ENCODE assay signal across 11 cellular contexts in the genomic region with DNA sequence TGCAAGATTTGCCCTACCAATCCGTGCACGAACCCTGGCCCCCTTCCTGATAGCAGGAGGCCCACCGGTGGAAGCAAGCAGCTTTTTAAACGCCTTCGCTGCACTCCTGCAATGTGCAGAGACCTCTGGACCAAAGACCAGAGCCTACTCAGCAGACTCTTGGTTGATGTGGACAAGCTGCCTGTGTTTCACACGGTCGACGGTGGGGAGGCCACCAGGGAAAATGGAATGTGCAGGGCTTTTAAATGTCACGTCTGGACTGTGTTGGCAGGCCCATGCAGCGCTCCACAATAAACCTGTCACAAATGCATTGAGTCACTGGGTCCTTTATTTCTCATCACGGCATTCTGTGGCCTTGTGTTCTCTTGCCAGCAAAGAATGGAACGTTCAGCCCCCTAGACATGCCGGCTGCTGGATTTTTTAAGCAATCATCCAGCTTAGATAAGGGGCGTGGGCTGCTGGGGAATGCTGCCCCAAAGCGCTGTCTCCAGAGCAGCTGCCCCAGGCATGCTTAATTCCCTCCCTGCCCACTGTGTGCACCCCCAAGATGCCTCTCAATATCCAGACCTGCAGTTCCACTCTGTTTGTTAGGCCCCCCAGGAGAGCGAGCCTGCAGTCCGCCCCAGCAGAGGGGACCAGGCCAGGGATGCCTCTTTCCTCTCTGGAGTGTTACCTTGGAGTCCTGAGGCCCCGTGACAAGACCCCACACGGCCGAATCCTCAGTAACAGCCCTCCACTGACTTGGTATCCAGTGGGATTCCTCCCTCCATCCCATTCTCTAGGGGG.
DNase-seq lines count a peak whose midpoint lies in the region; ATAC-seq and TF ChIP-seq lines count a peak whose summit lies in the region.
"Had no signal": no experiment of that assay in that cellular context is flagged by ENCODE, and none has a peak within 500 bp of the region (broad histone marks: within the 10 kb centered on the region; RNA-seq: fewer than 3 reads in every experiment).

No MANE protein-coding gene starts in this region.

- POLR2A ChIA-PET in IMR-90 (lab: Charles Lee; ENCODE audit: unreplicated experiment), result no interaction called here

- H2AK9ac ChIP-seq in IMR-90 (replicated peaks; ENCODE audit: low read depth, low read length, poor library complexity), result no peak overlapping the region

- H2BK20ac ChIP-seq in IMR-90 (ENCODE audit: low read depth, low read length), result no peak overlapping the region

- DNase-seq in IMR-90 (no peak), epidermal melanocyte (ENCODE audit: insufficient read length, low spot score) (peak; percentile 57), mesenchymal stem cell (peak; percentile 76), tibial nerve (ENCODE audit: low spot score in 2 of 2) (no peak), ACHN (no peak), GF-D8 (lab: John Stamatoyannopoulos, UW) (no peak)
- DNase-seq: activated CD8-positive, alpha-beta T cell treated with anti-CD3 and anti-CD28 coated beads for 36 hours; activated naive CD4-positive, alpha-beta T cell treated with anti-CD3 and anti-CD28 coated beads for 36 hours; gastrocnemius medialis had no signal

- H4K91ac ChIP-seq in IMR-90 (ENCODE audit: insufficient read depth, low read depth, low read length), result no peak overlapping the region
- no peak overlapping the region for H4K91ac ChIP-seq in mesenchymal stem cell (ENCODE audit: low read length)

- peaks cover 4% of the 10 kb centered on the region; the same call in 1 of the 2 replicates for H3K36me3 ChIP-seq in IMR-90 (ENCODE audit: control insufficient read depth, insufficient read depth, low read length)
- peaks cover 5 to 15% of the 10 kb centered on the region in 2 experiments for H3K36me3 ChIP-seq in mesenchymal stem cell (ENCODE audit: control insufficient read depth in 1 of 2, insufficient read depth in 2 of 2, low read depth in 1 of 2, low read length in 2 of 2)
- H3K36me3 ChIP-seq in tibial nerve, result peaks cover 0 to 6% (median 0%) of the 10 kb centered on the region in 3 donors
- H3K36me3 ChIP-seq: gastrocnemius medialis had no signal

- H3K79me1 ChIP-seq in IMR-90 (ENCODE audit: low read depth in 1 of 2, low read length in 2 of 2) (peaks cover 0 to 4% of the 10 kb centered on the region in 2 experiments; a peak in 1 of 4 replicates), mesenchymal stem cell (replicated peaks; ENCODE audit: low read length, poor library complexity, severe bottlenecking) (peaks cover 2% of the 10 kb centered on the region)

- H3K4me2 ChIP-seq in IMR-90 (ENCODE audit: low read depth, low read length) (peak overlapping the region; percentile 0; the same call in 1 of the 2 replicates), mesenchymal stem cell (ENCODE audit: low read length, poor library complexity, severe bottlenecking) (no peak overlapping the region)

- WGBS in IMR-90 (ENCODE audit: extremely low coverage in 2 of 2, insufficient read length in 1 of 2), 2 experiments, result 22% methylated on average over 6 of the region's 20 CpGs; no CpG with 5 or more reads in 1 of the 2 experiments
- WGBS in mesenchymal stem cell, result 37% methylated on average over 20 of the region's 20 CpGs
- 39 to 48% methylated on average over 20 of the region's 20 CpGs for WGBS in tibial nerve, 2 donors

- CTCF ChIA-PET in IMR-90 (lab: Yijun Ruan, JAX), result no interaction called here

- TF ChIP-seq CTCF in IMR-90 (conservative IDR thresholded peaks at IDR 0.05; ENCODE audit: low read depth, low read length) (no peak), tibial nerve (IDR thresholded peaks at IDR 0.05) (no peak)

- H3K4ac ChIP-seq in IMR-90 (ENCODE audit: low read depth, low read length) (no peak overlapping the region), mesenchymal stem cell (ENCODE audit: low read depth in 1 of 2, low read length in 2 of 2) (peak overlapping the region in 1 of 2 experiments; percentile 13)

- H4K5ac ChIP-seq in IMR-90 (ENCODE audit: low read depth, low read length), result no peak overlapping the region

- H2BK15ac ChIP-seq in IMR-90 (ENCODE audit: low read depth, low read length) (no peak overlapping the region), mesenchymal stem cell (ENCODE audit: low read depth, poor library complexity, severe bottlenecking) (no peak overlapping the region)

- no peak overlapping the region for H3K14ac ChIP-seq in IMR-90 (replicated peaks; ENCODE audit: low read depth, low read length)
- no peak overlapping the region for H3K14ac ChIP-seq in mesenchymal stem cell (ENCODE audit: low read length in 2 of 2)

- in situ Hi-C loops in IMR-90 (cut with MboI; ENCODE audit: low sequenced_read_pairs), result no loop called here
- in situ Hi-C loops in ACHN (cut with HindIII; ENCODE audit: low pct_ligation_motif_present, low pct_unique_long_range_greater_than_20kb, low sequenced_read_pairs), result no loop called here

- peak in 1 of 2 donors; percentile 23 for TF ChIP-seq EP300 in tibial nerve (IDR thresholded peaks at IDR 0.05)

- H2AFZ ChIP-seq in IMR-90 (replicated peaks; ENCODE audit: low read length, poor library complexity) (no peak overlapping the region), mesenchymal stem cell (ENCODE audit: low read depth, low read length) (no peak overlapping the region)

- H3K9ac ChIP-seq in IMR-90 (ENCODE audit: low read depth, low read length), result no peak overlapping the region
- no peak overlapping the region for H3K9ac ChIP-seq in mesenchymal stem cell (ENCODE audit: low read length)

- H3K23ac ChIP-seq in IMR-90 (ENCODE audit: low read depth, low read length) (no peak overlapping the region), mesenchymal stem cell (ENCODE audit: low read length in 2 of 2) (no peak overlapping the region)

- BruUV-seq in IMR-90 (replicated peaks; lab: Mats Ljungman, UMichigan), result no TSS peak

- H2BK5ac ChIP-seq in IMR-90 (ENCODE audit: low read depth, low read length, poor library complexity, severe bottlenecking) (no peak overlapping the region), mesenchymal stem cell (ENCODE audit: low read depth, low read length, poor library complexity, severe bottlenecking) (no peak overlapping the region)

- intact Hi-C loops in IMR-90 (cut with micrococcal nuclease), result no loop called here

- H4K20me1 ChIP-seq in IMR-90 (ENCODE audit: insufficient read depth, low read length), result no peaks in the 10 kb centered on the region

- no peak for TF ChIP-seq POLR2A in IMR-90 (IDR thresholded peaks at IDR 0.05; ENCODE audit: low read depth, low read length)
- no peak for TF ChIP-seq POLR2A in tibial nerve (IDR thresholded peaks at IDR 0.05)

- ATAC-seq in IMR-90 (ENCODE audit: low read depth) (peak; percentile 65), HG02678 (IDR thresholded peaks at IDR 0.05; ENCODE audit: unreplicated experiment) (no peak), HG02763 (IDR thresholded peaks at IDR 0.05; ENCODE audit: unreplicated experiment) (no peak)
- ATAC-seq: activated CD8-positive, alpha-beta T cell treated with anti-CD3 and anti-CD28 coated beads for 36 hours; gastrocnemius medialis had no signal

- H3K4me1 ChIP-seq in IMR-90 (ENCODE audit: control insufficient read depth, insufficient read depth, low read length) (peaks cover 14% of the 10 kb centered on the region), mesenchymal stem cell (ENCODE audit: control insufficient read depth, insufficient read depth, low read depth, low read length) (peaks cover 15% of the 10 kb centered on the region), tibial nerve (peaks cover 0 to 33% (median 12%) of the 10 kb centered on the region in 4 donors)

- H3K27me3 ChIP-seq in IMR-90 (ENCODE audit: control insufficient read depth, insufficient read depth, low read length), result no peaks in the 10 kb centered on the region
- H3K27me3 ChIP-seq in mesenchymal stem cell (ENCODE audit: control insufficient read depth in 1 of 2, insufficient read depth in 1 of 2, low read length in 2 of 2), result no peaks in the 10 kb centered on the region
- no peaks in the 10 kb centered on the region for H3K27me3 ChIP-seq in tibial nerve
- H3K27me3 ChIP-seq: gastrocnemius medialis had no signal

- no peak overlapping the region for H3K27ac ChIP-seq in IMR-90 (ENCODE audit: insufficient read depth, low read length)
- no peak overlapping the region for H3K27ac ChIP-seq in mesenchymal stem cell (ENCODE audit: low read length, poor library complexity, severe bottlenecking)
- H3K27ac ChIP-seq in tibial nerve, result peak overlapping the region in 3 of 4 donors; percentile 24 to 71 (median 67)
- H3K27ac ChIP-seq: gastrocnemius medialis had no signal

- H3K9me1 ChIP-seq in IMR-90 (ENCODE audit: insufficient read depth, low read length), result peaks cover 6% of the 10 kb centered on the region; the same call in 1 of the 2 replicates

- H3K18ac ChIP-seq in IMR-90 (ENCODE audit: low read depth, low read length), result no peak overlapping the region
- no peak overlapping the region for H3K18ac ChIP-seq in mesenchymal stem cell (ENCODE audit: low read depth in 1 of 2, low read length in 2 of 2)

- dilution Hi-C loops in IMR-90 (cut with HindIII; ENCODE audit: low sequenced_read_pairs, unreplicated experiment), result no loop called here

- no peak overlapping the region for H3K4me3 ChIP-seq in IMR-90 (ENCODE audit: insufficient read depth, low read depth, low read length)
- H3K4me3 ChIP-seq in mesenchymal stem cell (ENCODE audit: insufficient read depth in 1 of 2, low read depth in 1 of 2, low read length in 2 of 2), result no peak overlapping the region
- no peak overlapping the region for H3K4me3 ChIP-seq in tibial nerve
- H3K4me3 ChIP-seq: gastrocnemius medialis had no signal

- H2BK120ac ChIP-seq in IMR-90 (ENCODE audit: low read depth, low read length), result no peak overlapping the region
- H2BK120ac ChIP-seq in mesenchymal stem cell (ENCODE audit: low read depth, low read length), result no peak overlapping the region

- H3K56ac ChIP-seq in IMR-90 (ENCODE audit: extremely low read depth, insufficient read depth, low read length), result no peak overlapping the region

- H3K9me3 ChIP-seq in IMR-90 (ENCODE audit: control insufficient read depth, insufficient read depth, low read length) (no peaks in the 10 kb centered on the region), mesenchymal stem cell (ENCODE audit: control insufficient read depth, low read length) (no peaks in the 10 kb centered on the region), tibial nerve (no peaks in the 10 kb centered on the region)
- H3K9me3 ChIP-seq: gastrocnemius medialis had no signal

- H4K8ac ChIP-seq in IMR-90 (ENCODE audit: low read depth in 2 of 2, low read length in 2 of 2), result no peak overlapping the region
- H4K8ac ChIP-seq in mesenchymal stem cell (ENCODE audit: low read length), result peak overlapping the region; percentile 62

- H2BK12ac ChIP-seq in mesenchymal stem cell (ENCODE audit: low read length in 2 of 2), result no peak overlapping the region

- TF ChIP-seq RAD21 in IMR-90 (IDR thresholded peaks at IDR 0.05; ENCODE audit: low read length), result no peak

- no peak overlapping the region for H2AK5ac ChIP-seq in IMR-90 (ENCODE audit: low read depth, low read length)
- no peak overlapping the region for H2AK5ac ChIP-seq in mesenchymal stem cell (ENCODE audit: low read length, severe bottlenecking)

Comparison
In these comparisons a context has a peak if more than half of its experiments do, and no peak if none do; other contexts are left out.
1. DNase-seq: peak in epidermal melanocyte (single experiment) and mesenchymal stem cell (single experiment); none in IMR-90 (single experiment), tibial nerve (0 of 2), ACHN (single experiment) and GF-D8 (single experiment).
2. H3K27ac ChIP-seq: peak in tibial nerve (3 of 4); none in IMR-90 (single experiment) and mesenchymal stem cell (single experiment).